24 cellular contexts compared by ENCODE assay signal in genomic region chr16:84777435-84777834, GRCh38.
"Had no signal": no experiment of that assay in that cellular context is flagged by ENCODE, and none has a peak within 500 bp of the region (broad histone marks: within the 10 kb centered on the region; RNA-seq: fewer than 3 reads in every experiment).

No MANE protein-coding gene starts in this region.

- ATAC-seq: esophagus mucosa; gastrocnemius medialis; left lobe of liver; mucosa of descending colon; natural killer cell treated with Interleukin-12 subunit alpha and Interleukin-12 subunit beta and Interleukin-15 and Interleukin-18, amount 100 ng/mL, for 72 hours; sciatic nerve; stimulated activated effector memory CD8-positive, alpha-beta T cell treated with anti-CD3 and anti-CD28 coated beads, Interleukin-12 subunit alpha, Interleukin-12 subunit beta, amount 100 ng/mL, for 72 hours had no signal

- DNase-seq: effector CD8-positive, alpha-beta T cell; endodermal cell; foreskin fibroblast; gastrocnemius medialis; kidney; mesenchymal stem cell; mucosa of descending colon; naive B cell; retina; stimulated activated CD4-positive, alpha-beta T cell treated with anti-CD3 and anti-CD28 coated beads, Interleukin-2, amount 100 ng/mL, for 24 hours; stimulated activated CD4-positive, alpha-beta T cell treated with anti-CD3 and anti-CD28 coated beads, Interleukin-4, amount 100 ng/mL, for 24 hours; stimulated activated naive CD4-positive, alpha-beta T cell treated with Interleukin-2 at 50 U/mL for 16 hours; stomach; thyroid gland had no signal

- H3K27ac ChIP-seq: epithelial cell of prostate, neural progenitor cell, stomach, thyroid gland had no signal

- H3K27ac Mint-ChIP-seq: endodermal cell; mesothelial cell of epicardium; natural killer cell treated with Interleukin-12 subunit alpha and Interleukin-12 subunit beta and Interleukin-15 and Interleukin-18, amount 100 ng/mL, for 72 hours; neural progenitor cell; type B pancreatic cell had no signal

- H2AFZ ChIP-seq: neural progenitor cell had no signal

- H3K27me3 ChIP-seq: gastrocnemius medialis, neural progenitor cell, stomach, thyroid gland had no signal

- H3K4me3 Mint-ChIP-seq: endodermal cell; mesothelial cell of epicardium; natural killer cell treated with Interleukin-12 subunit alpha and Interleukin-12 subunit beta and Interleukin-15 and Interleukin-18, amount 100 ng/mL, for 72 hours; neural progenitor cell; stimulated activated effector memory CD8-positive, alpha-beta T cell treated with anti-CD3 and anti-CD28 coated beads, Interleukin-12 subunit alpha, Interleukin-12 subunit beta, amount 100 ng/mL, for 72 hours; type B pancreatic cell had no signal

- H3K9me3 ChIP-seq: gastrocnemius medialis, mucosa of descending colon, stomach, thyroid gland had no signal

- H3K9ac ChIP-seq: neural progenitor cell had no signal

- H3K4me1 ChIP-seq: neural progenitor cell, stomach, thyroid gland had no signal

- H3K4me2 ChIP-seq: neural progenitor cell had no signal

- H3K4me1 Mint-ChIP-seq: endodermal cell, mesothelial cell of epicardium, neural progenitor cell had no signal

- H3K9me3 Mint-ChIP-seq: endodermal cell; mesothelial cell of epicardium; naive B cell; natural killer cell treated with Interleukin-12 subunit alpha and Interleukin-12 subunit beta and Interleukin-15 and Interleukin-18, amount 100 ng/mL, for 72 hours; neural progenitor cell; stimulated activated effector memory CD8-positive, alpha-beta T cell treated with anti-CD3 and anti-CD28 coated beads, Interleukin-12 subunit alpha, Interleukin-12 subunit beta, amount 100 ng/mL, for 72 hours had no signal

- H3K27me3 Mint-ChIP-seq: naive B cell; natural killer cell treated with Interleukin-12 subunit alpha and Interleukin-12 subunit beta and Interleukin-15 and Interleukin-18, amount 100 ng/mL, for 72 hours; type B pancreatic cell had no signal

- H3K4me3 ChIP-seq: lung, mucosa of descending colon, neural progenitor cell, thyroid gland had no signal
